ENCODE assay signal across 1 cellular context in the genomic region with DNA sequence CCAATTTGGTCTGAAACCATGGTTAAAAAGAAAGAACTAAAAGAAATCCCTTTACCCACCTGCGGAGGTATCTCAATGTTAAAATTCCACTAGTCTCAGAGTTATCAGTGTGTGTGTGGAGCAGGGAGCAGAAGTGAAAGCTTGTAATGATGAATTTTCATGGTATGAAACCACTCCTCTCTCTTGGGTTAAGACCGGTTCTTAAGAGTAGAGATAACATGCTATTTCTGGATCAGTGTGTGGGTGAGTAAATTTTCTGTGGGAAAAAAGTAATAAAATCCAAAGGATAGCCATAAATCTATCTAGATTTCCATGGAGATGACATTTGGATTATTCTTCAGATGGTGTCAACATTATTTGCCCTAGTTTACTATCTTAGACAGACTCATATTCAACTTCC.
TF ChIP-seq lines count a peak whose summit lies in the region.

No MANE protein-coding gene starts in this region.

TF ChIP-seq in WTC11, 78 proteins besides CTCF, POLR2A, EP300 and RAD21 (continued from another document):
- TF ChIP-seq GABPB1 (CRISPR knock-in tag; IDR thresholded peaks at IDR 0.05): no peak
